20 cellular contexts compared by ENCODE assay signal in genomic region chr7:24601600-24601999, GRCh38.
"Had no signal": no experiment of that assay in that cellular context is flagged by ENCODE, and none has a peak within 500 bp of the region (broad histone marks: within the 10 kb centered on the region; RNA-seq: fewer than 3 reads in every experiment).

No MANE protein-coding gene starts in this region.

- ATAC-seq: activated CD8-positive, alpha-beta T cell treated with anti-CD3 and anti-CD28 coated beads for 36 hours; activated T-cell treated with anti-CD3 and anti-CD28 coated beads, Interleukin-2, amount 50 U/mL, for 4 hours; body of pancreas; gastroesophageal sphincter; heart right ventricle; left ventricle myocardium superior had no signal

- H3K27me3 Mint-ChIP-seq: activated B cell treated with CpG ODN at 0.5 μM for 24 hours; activated CD8-positive, alpha-beta T cell treated with anti-CD3 and anti-CD28 coated beads for 36 hours; memory B cell had no signal

- H3K27ac ChIP-seq: adrenal gland, body of pancreas, coronary artery, gastroesophageal sphincter, heart right ventricle, tibial artery had no signal

- H3K27ac Mint-ChIP-seq: activated B cell treated with CpG ODN at 0.5 μM for 24 hours; activated CD8-positive, alpha-beta T cell treated with anti-CD3 and anti-CD28 coated beads for 36 hours; T-helper 2 cell treated with Interferon-gamma antibody and Interleukin-4, amounts not matched to agents 5 μg/mL and 100 μg/mL, for 36 hours had no signal

- H3K9me3 ChIP-seq: adrenal gland, body of pancreas, gastroesophageal sphincter, heart right ventricle, tibial artery had no signal

- DNase-seq: activated B cell treated with CpG ODN at 0.5 μM for 24 hours; activated CD4-positive, alpha-beta T cell treated with anti-CD3 and anti-CD28 coated beads for 4 hours; activated CD8-positive, alpha-beta T cell treated with anti-CD3 and anti-CD28 coated beads for 36 hours; activated effector memory CD4-positive, alpha-beta T cell treated with Interleukin-2 at 50 U/mL for 16 hours; activated naive CD4-positive, alpha-beta T cell treated with anti-CD3 and anti-CD28 coated beads, Interleukin-2, amount 50 U/mL, for 16 hours; activated T-cell treated with anti-CD3 and anti-CD28 coated beads, Interleukin-2, amount 50 U/mL, for 4 hours; adrenal gland; body of pancreas; central memory CD4-positive, alpha-beta T cell; heart right ventricle; kidney glomerular epithelial cell; left ventricle myocardium superior; retina; stimulated activated CD4-positive, alpha-beta T cell treated with anti-CD3 and anti-CD28 coated beads, Interleukin-2, amount 100 ng/mL, for 24 hours; stimulated activated naive CD4-positive, alpha-beta T cell treated with Interleukin-2 at 50 U/mL for 16 hours; tibial artery had no signal

- H3K4me3 Mint-ChIP-seq: activated B cell treated with CpG ODN at 0.5 μM for 24 hours; activated CD8-positive, alpha-beta T cell treated with anti-CD3 and anti-CD28 coated beads for 36 hours; activated T-cell treated with anti-CD3 and anti-CD28 coated beads, Interleukin-2, amount 50 U/mL, for 4 hours; memory B cell; T-helper 2 cell treated with Interferon-gamma antibody and Interleukin-4, amounts not matched to agents 5 μg/mL and 100 μg/mL, for 36 hours had no signal

- H3K4me1 ChIP-seq: adrenal gland, body of pancreas, gastroesophageal sphincter, heart right ventricle, tibial artery had no signal

- H3K27me3 ChIP-seq: adrenal gland, body of pancreas, gastroesophageal sphincter, heart right ventricle, tibial artery had no signal

- H3K4me3 ChIP-seq: adrenal gland, body of pancreas, coronary artery, gastroesophageal sphincter, heart right ventricle, tibial artery had no signal

- H3K36me3 ChIP-seq: adrenal gland, gastroesophageal sphincter, heart right ventricle, tibial artery had no signal
